ENCODE assay signal across 13 cellular contexts in genomic region chr15:63389902-63390301, GRCh38. TPM values are rescaled to one million over a fixed set of nuclear protein-coding genes. Genes with fewer than 3 reads are reported as not detected.
A peak's percentile ranks its signal among the peaks of the same experiment; 100 is the strongest.
DNase-seq lines count a peak whose midpoint lies in the region; ATAC-seq, FAIRE-seq and TF ChIP-seq lines count a peak whose summit lies in the region.
"Had no signal": no experiment of that assay in that cellular context is flagged by ENCODE, and none has a peak within 500 bp of the region (broad histone marks: within the 10 kb centered on the region; RNA-seq: fewer than 3 reads in every experiment).

No MANE protein-coding gene starts in this region.

- H3K36me3 ChIP-seq in breast epithelium (no peaks in the 10 kb centered on the region), small intestine (ENCODE audit: control insufficient read depth in 2 of 2, insufficient read depth in 2 of 2, low read length in 2 of 2) (no peaks in the 10 kb centered on the region)

- H3K4me1 ChIP-seq in breast epithelium (no peaks in the 10 kb centered on the region), small intestine (ENCODE audit: control insufficient read depth in 2 of 2, insufficient read depth in 1 of 2, low read depth in 1 of 2, low read length in 1 of 2) (no peaks in the 10 kb centered on the region)

- no peak for TF ChIP-seq POLR2A in breast epithelium (IDR thresholded peaks at IDR 0.05)

- H3K27ac ChIP-seq in breast epithelium: peak overlapping the region; percentile 48 to 54
- H3K27ac ChIP-seq in small intestine (ENCODE audit: low read depth in 1 of 2, low read length in 1 of 2): no peak overlapping the region
- H3K27ac ChIP-seq: SK-N-MC had no signal

- peak; percentile 7 for DNase-seq in NCI-H2227 (lab: John Stamatoyannopoulos, UW; ENCODE audit: unreplicated experiment)
- DNase-seq in NCI-H2227 treated with DMSO at 0.1 percent for 48 hours (lab: John Stamatoyannopoulos, UW): no peak
- peak; percentile 80 for DNase-seq in NCI-H2171 treated with DMSO at 0.1 percent for 48 hours (lab: John Stamatoyannopoulos, UW)
- DNase-seq in breast epithelium (ENCODE audit: low spot score in 2 of 2): peak; percentile 83 to 89
- DNase-seq in small intestine: peak; percentile 93
- DNase-seq: 8988T; activated CD8-positive, alpha-beta T cell treated with anti-CD3 and anti-CD28 coated beads for 36 hours; amniotic stem cell had no signal

- H3K27me3 ChIP-seq in breast epithelium (no peaks in the 10 kb centered on the region), small intestine (ENCODE audit: control insufficient read depth in 2 of 2, insufficient read depth in 2 of 2, low read length in 2 of 2) (no peaks in the 10 kb centered on the region)

- ATAC-seq in GM18870 (IDR thresholded peaks at IDR 0.05; ENCODE audit: unreplicated experiment) (no peak), GM19397 (IDR thresholded peaks at IDR 0.05; ENCODE audit: unreplicated experiment) (no peak), GM18517 (IDR thresholded peaks at IDR 0.05; ENCODE audit: unreplicated experiment) (no peak)
- ATAC-seq: activated CD8-positive, alpha-beta T cell treated with anti-CD3 and anti-CD28 coated beads for 36 hours had no signal

- WGBS in small intestine, 3 donors: 12 to 50% (median 32%) methylated on average over 4 of the region's 4 CpGs

- TF ChIP-seq CTCF in breast epithelium (IDR thresholded peaks at IDR 0.05): no peak

- H3K9me3 ChIP-seq in breast epithelium: no peaks in the 10 kb centered on the region
- H3K9me3 ChIP-seq in small intestine (ENCODE audit: control insufficient read depth, low read depth): no peaks in the 10 kb centered on the region

- H3K4me3 ChIP-seq in breast epithelium (no peak overlapping the region), small intestine (ENCODE audit: low read depth in 1 of 2, low read length in 2 of 2) (no peak overlapping the region)
- H3K4me3 ChIP-seq: SK-N-MC had no signal

- intact Hi-C loops in breast epithelium (cut with DNase I; ENCODE audit: low total_unique reads): no loop called here

- no peak for FAIRE-seq in small intestine (lab: Jason Lieb, UNC)
- FAIRE-seq: D721Med had no signal

RNA-seq across cellular contexts. Expression of gene CA12, which starts 8.3 kb away (rescaled TPM):
- 10 to 100 TPM; 11.7 to 64.5 (median 61.9) TPM for total RNA-seq in breast epithelium
- 1 to 10 TPM in 1 of 3 donors, under 1 TPM in 1, not detected in 1; 0.27 to 1.8 TPM for polyA plus RNA-seq in small intestine

Comparison
In these comparisons a context has a peak if more than half of its experiments do, and no peak if none do; other contexts are left out.
1. H3K27ac ChIP-seq: peak in breast epithelium (2 of 2); none in small intestine (0 of 2).